Comparison of ENCODE assay signal across 18 cellular contexts in genomic region chr2:25256486-25256875, GRCh38.
A peak's percentile ranks its signal among the peaks of the same experiment; 100 is the strongest.
DNase-seq lines count a peak whose midpoint lies in the region; ATAC-seq, FAIRE-seq and TF ChIP-seq lines count a peak whose summit lies in the region.
"Had no signal": no experiment of that assay in that cellular context is flagged by ENCODE, and none has a peak within 500 bp of the region (broad histone marks: within the 10 kb centered on the region; RNA-seq: fewer than 3 reads in every experiment).

No MANE protein-coding gene starts in this region.

- TF ChIP-seq EP300 in K562 (IDR thresholded peaks at IDR 0.05; ENCODE audit: low read length), result peak; percentile 81

- no peak for DNase-seq in right atrium auricular region (ENCODE audit: low spot score)
- DNase-seq in Right ventricle myocardium inferior (ENCODE audit: missing footprints), result no peak
- peak; percentile 34 to 60 (median 48) for DNase-seq in K562 (ENCODE audit: extremely low read depth in 1 of 4, low spot score in 3 of 4)
- no peak for DNase-seq in naive thymus-derived CD8-positive, alpha-beta T cell
- DNase-seq in D721Med (ENCODE audit: insufficient read length, low spot score), result no peak
- DNase-seq in NCI-H1930 (lab: John Stamatoyannopoulos, UW), result no peak
- no peak for DNase-seq in DMS53 treated with DMSO at 0.1 percent for 48 hours (lab: John Stamatoyannopoulos, UW; ENCODE audit: unreplicated experiment)
- no peak for DNase-seq in GM10248 (ENCODE audit: extremely low spot score)
- DNase-seq: activated CD8-positive, alpha-beta memory T cell treated with anti-CD3 and anti-CD28 coated beads, Interleukin-2, amount 10 ng/mL, durations not matched to agents 7 days and 5 days; activated naive CD8-positive, alpha-beta T cell treated with anti-CD3 and anti-CD28 coated beads, Interleukin-2, amount 10 ng/mL, durations not matched to agents 7 days and 5 days; DND-41; kidney; NCI-H446 treated with DMSO at 0.1 percent for 48 hours; stimulated activated naive CD4-positive, alpha-beta T cell treated with Interleukin-2 at 50 U/mL for 16 hours had no signal

- peaks cover 41 to 62% (median 51%) of the 10 kb centered on the region in 4 donors for H3K4me1 Mint-ChIP-seq in naive thymus-derived CD8-positive, alpha-beta T cell

- H3K27me3 Mint-ChIP-seq in naive thymus-derived CD8-positive, alpha-beta T cell, result no peaks in the 10 kb centered on the region
- H3K27me3 Mint-ChIP-seq: activated CD8-positive, alpha-beta memory T cell treated with anti-CD3 and anti-CD28 coated beads, Interleukin-2, amount 10 ng/mL, durations not matched to agents 7 days and 5 days; activated naive CD8-positive, alpha-beta T cell treated with anti-CD3 and anti-CD28 coated beads, Interleukin-2, amount 10 ng/mL, durations not matched to agents 7 days and 5 days had no signal

- CTCF ChIA-PET in K562 (lab: Yijun Ruan, JAX; ENCODE audit: low intra/inter-chr PET ratio) (no interaction called here), GM10248 (lab: Yijun Ruan, JAX) (no interaction called here)

- peak; percentile 77 for FAIRE-seq in K562 (lab: Jason Lieb, UNC)
- FAIRE-seq in D721Med (lab: Jason Lieb, UNC), result no peak
- FAIRE-seq: kidney had no signal

- no peak overlapping the region for H3K4me2 ChIP-seq in K562 (ENCODE audit: insufficient read depth, low read length)

- no TSS peak for BruUV-seq in K562 (replicated peaks; lab: Mats Ljungman, UMichigan)

- H3K9ac ChIP-seq in K562 (ENCODE audit: insufficient read depth in 1 of 2, low read depth in 2 of 2, low read length in 2 of 2), result no peak overlapping the region

- ATAC-seq in Right ventricle myocardium inferior (no peak), K562 (no peak)
- no peak for ATAC-seq in naive thymus-derived CD8-positive, alpha-beta T cell
- ATAC-seq: activated CD8-positive, alpha-beta memory T cell treated with anti-CD3 and anti-CD28 coated beads, Interleukin-2, amount 10 ng/mL, durations not matched to agents 7 days and 5 days; HCT116; sciatic nerve had no signal

- in situ Hi-C loops in K562 (cut with MboI), result no loop called here

- H4K20me1 ChIP-seq in K562 (replicated peaks; ENCODE audit: control insufficient read depth, insufficient read depth, low read length), result no peaks in the 10 kb centered on the region

- peak overlapping the region; percentile 25 to 90 (median 68) for H3K27ac Mint-ChIP-seq in naive thymus-derived CD8-positive, alpha-beta T cell
- H3K27ac Mint-ChIP-seq: activated CD8-positive, alpha-beta memory T cell treated with anti-CD3 and anti-CD28 coated beads, Interleukin-2, amount 10 ng/mL, durations not matched to agents 7 days and 5 days; activated naive CD8-positive, alpha-beta T cell treated with anti-CD3 and anti-CD28 coated beads, Interleukin-2, amount 10 ng/mL, durations not matched to agents 7 days and 5 days had no signal

- H3K9me3 Mint-ChIP-seq in naive thymus-derived CD8-positive, alpha-beta T cell, result no peaks in the 10 kb centered on the region
- H3K9me3 Mint-ChIP-seq: activated naive CD8-positive, alpha-beta T cell treated with anti-CD3 and anti-CD28 coated beads, Interleukin-2, amount 10 ng/mL, durations not matched to agents 7 days and 5 days had no signal

- no peak for TF ChIP-seq CTCF in right atrium auricular region (IDR thresholded peaks at IDR 0.05)
- TF ChIP-seq CTCF in K562 (IDR thresholded peaks at IDR 0.05 in 2 of 3, conservative IDR thresholded peaks at IDR 0.05 in 1 of 3; ENCODE audit: insufficient read depth in 2 of 3, low read depth in 1 of 3, low read length in 3 of 3), result no peak
- TF ChIP-seq CTCF in D721Med (IDR thresholded peaks at IDR 0.05; ENCODE audit: insufficient read depth, missing control alignments), result no peak
- TF ChIP-seq CTCF in GM10248 (IDR thresholded peaks at IDR 0.05; ENCODE audit: control extremely low read depth, extremely low read depth, low read depth, missing control alignments), result no peak

- H3K79me2 ChIP-seq in K562 (ENCODE audit: control insufficient read depth, insufficient read depth, low read length), result 0 out of 3 replicates have a peak, but pooled peaks cover under 1% of the 10 kb centered on the region

- POLR2A ChIA-PET in K562 (lab: Yijun Ruan, JAX), result no interaction called here
- POLR2A ChIA-PET in naive thymus-derived CD8-positive, alpha-beta T cell (lab: Charles Lee), result interaction anchor here (3.3 kb wide), 2 partner anchors 12 to 17 kb away, joined by 14 to 28 read pairs; no protein-coding TSS in a partner anchor
- POLR2A ChIA-PET in GM10248 (lab: Yijun Ruan, JAX), result no interaction called here

- intact Hi-C loops in Right ventricle myocardium inferior (cut with DNase I) (no loop called here), K562 (cut with micrococcal nuclease) (no loop called here)

- H3K9me3 ChIP-seq in right atrium auricular region, result no peaks in the 10 kb centered on the region
- H3K9me3 ChIP-seq in K562 (replicated peaks; ENCODE audit: control insufficient read depth, insufficient read depth, low read depth, low read length), result no peaks in the 10 kb centered on the region

- H3K27ac ChIP-seq in right atrium auricular region, result peak overlapping the region; percentile 40 to 62
- H3K27ac ChIP-seq in K562 (ENCODE audit: extremely low read depth, low read depth, low read length), result no peak overlapping the region
- H3K27ac ChIP-seq: epithelial cell of prostate, HL-60 had no signal

- peaks cover 0 to 46% (median 6%) of the 10 kb centered on the region in 3 donors for H3K36me3 Mint-ChIP-seq in naive thymus-derived CD8-positive, alpha-beta T cell

- TF ChIP-seq RAD21 in K562 (CRISPR knock-in tag; conservative IDR thresholded peaks at IDR 0.05 in 1 of 2, IDR thresholded peaks at IDR 0.05 in 1 of 2), result no peak

- H3K4me3 Mint-ChIP-seq in naive thymus-derived CD8-positive, alpha-beta T cell, result no peak overlapping the region
- H3K4me3 Mint-ChIP-seq: activated CD8-positive, alpha-beta memory T cell treated with anti-CD3 and anti-CD28 coated beads, Interleukin-2, amount 10 ng/mL, durations not matched to agents 7 days and 5 days; activated naive CD8-positive, alpha-beta T cell treated with anti-CD3 and anti-CD28 coated beads, Interleukin-2, amount 10 ng/mL, durations not matched to agents 7 days and 5 days had no signal

- H3K4me1 ChIP-seq in right atrium auricular region (peaks cover 0 to 36% of the 10 kb centered on the region in 2 donors), K562 (replicated peaks in 1 of 2; ENCODE audit: control insufficient read depth in 2 of 2, insufficient read depth in 2 of 2, low read length in 2 of 2) (peaks cover 22% of the 10 kb centered on the region in 2 experiments)

- H3K27me3 ChIP-seq in right atrium auricular region, result no peaks in the 10 kb centered on the region
- peaks cover 0 to 18% of the 10 kb centered on the region in 2 experiments; a peak in 3 of 5 replicates for H3K27me3 ChIP-seq in K562 (ENCODE audit: control insufficient read depth in 2 of 2, insufficient read depth in 2 of 2, low read length in 2 of 2)

- H3K4me3 ChIP-seq in right atrium auricular region (no peak overlapping the region), K562 (no peak overlapping the region)

- H3K36me3 ChIP-seq in right atrium auricular region, result peaks cover 20% of the 10 kb centered on the region
- H3K36me3 ChIP-seq in K562 (ENCODE audit: control insufficient read depth, insufficient read depth, low read length), result no peaks in the 10 kb centered on the region

- H2AFZ ChIP-seq in K562 (ENCODE audit: low read depth, low read length), result no peak overlapping the region

- no peaks in the 10 kb centered on the region for H3K9me1 ChIP-seq in K562 (ENCODE audit: control insufficient read depth, insufficient read depth, low read length)

- 0% methylated on average over 2 of the region's 2 CpGs for WGBS in K562 (ENCODE audit: insufficient coverage, low coverage, missing lambda C conversion rate)

- no peak for TF ChIP-seq POLR2A in K562 (conservative IDR thresholded peaks at IDR 0.05)

TF ChIP-seq in K562, 482 proteins besides CTCF, POLR2A, EP300 and RAD21 (continues in another document):
- no peak; a peak in 1 of 4 replicates for TF ChIP-seq MAZ (CRISPR knock-in tag; conservative IDR thresholded peaks at IDR 0.05 in 1 of 2, IDR thresholded peaks at IDR 0.05 in 1 of 2)
- TF ChIP-seq ZMIZ1 (IDR thresholded peaks at IDR 0.05; ENCODE audit: low read depth in 2 of 2, low read length in 2 of 2), result 0 out of 4 replicates have a peak, but pooled peaks of 1 of the 2 experiments have one; percentile 21
- peak; percentile 84 for TF ChIP-seq HLTF (IDR thresholded peaks at IDR 0.05)

Comparison
In these comparisons a context has a peak if more than half of its experiments do, and no peak if none do; other contexts are left out.
1. DNase-seq: peak in K562 (4 of 4); none in right atrium auricular region (single experiment), Right ventricle myocardium inferior (single experiment), naive thymus-derived CD8-positive, alpha-beta T cell (0 of 10), D721Med (single experiment), NCI-H1930 (0 of 2), DMS53 treated with DMSO at 0.1 percent for 48 hours (single experiment) and GM10248 (single experiment).